Comparison of ENCODE assay signal across 17 cellular contexts in genomic region chr7:141462958-141463357, GRCh38.
DNase-seq lines count a peak whose midpoint lies in the region; ATAC-seq and TF ChIP-seq lines count a peak whose summit lies in the region.
"Had no signal": no experiment of that assay in that cellular context is flagged by ENCODE, and none has a peak within 500 bp of the region (broad histone marks: within the 10 kb centered on the region; RNA-seq: fewer than 3 reads in every experiment).

No MANE protein-coding gene starts in this region.

- no peak overlapping the region for H2AK5ac ChIP-seq in neuronal stem cell (ENCODE audit: low read depth, low read length)

- DNase-seq in DMS79 (lab: John Stamatoyannopoulos, UW) (peak; percentile 25), NCI-H2196 treated with DMSO at 0.1 percent for 48 hours (lab: John Stamatoyannopoulos, UW; ENCODE audit: unreplicated experiment) (peak; percentile 8), cerebellar cortex (ENCODE audit: low spot score) (peak; percentile 11), medulla oblongata (ENCODE audit: extremely low spot score) (peak; percentile 79), neuronal stem cell (ENCODE audit: low spot score) (no peak), OCI-M1 (lab: John Stamatoyannopoulos, UW) (no peak), left lung (no peak)
- DNase-seq: activated CD4-positive, alpha-beta T cell treated with anti-CD3 and anti-CD28 coated beads for 48 hours; activated effector memory CD4-positive, alpha-beta T cell treated with Interleukin-2 at 50 U/mL for 16 hours; CD4-positive, alpha-beta memory T cell; NCI-H1092 treated with DMSO at 0.1 percent for 48 hours; NCI-H2171; stimulated activated CD4-positive, alpha-beta T cell treated with anti-CD3 and anti-CD28 coated beads, Interleukin-4, amount 100 ng/mL, for 1 hour had no signal

- H4K91ac ChIP-seq in neuronal stem cell (ENCODE audit: low read depth, low read length, poor library complexity) = no peak overlapping the region

- no peak overlapping the region for H2AFZ ChIP-seq in neuronal stem cell (ENCODE audit: low read length)

- no peak overlapping the region for H3K18ac ChIP-seq in neuronal stem cell (ENCODE audit: low read length)

- H2BK120ac ChIP-seq in neuronal stem cell (ENCODE audit: low read depth, low read length) = no peak overlapping the region

- no peak overlapping the region for H3K23ac ChIP-seq in neuronal stem cell (ENCODE audit: low read depth, low read length, poor library complexity)

- no peak overlapping the region for H3K14ac ChIP-seq in neuronal stem cell (ENCODE audit: low read length)

- no peak overlapping the region for H4K8ac ChIP-seq in neuronal stem cell (ENCODE audit: low read depth, low read length)

- ATAC-seq in HG02678 (IDR thresholded peaks at IDR 0.05; ENCODE audit: unreplicated experiment) (no peak), left lung (no peak)
- ATAC-seq: HCT116, K562 had no signal

- no peaks in the 10 kb centered on the region for H3K79me1 ChIP-seq in neuronal stem cell (ENCODE audit: low read depth, low read length)

- H3K4me2 ChIP-seq in neuronal stem cell (ENCODE audit: insufficient read depth, low read length, poor library complexity, severe bottlenecking) = no peak overlapping the region

- H3K27ac ChIP-seq in neuronal stem cell (replicated peaks; ENCODE audit: low read length) (no peak overlapping the region), left lung (no peak overlapping the region)
- H3K27ac ChIP-seq: coronary artery had no signal

- no peak overlapping the region for H3K9ac ChIP-seq in neuronal stem cell (ENCODE audit: low read depth, low read length, poor library complexity)

- H3K27me3 ChIP-seq in neuronal stem cell (ENCODE audit: control insufficient read depth in 3 of 3, insufficient read depth in 3 of 3, low read depth in 1 of 3, low read length in 3 of 3) = no peaks in the 10 kb centered on the region
- no peaks in the 10 kb centered on the region for H3K27me3 ChIP-seq in left lung

- intact Hi-C loops in left lung (cut with DNase I) = no loop called here

- H3K4ac ChIP-seq in neuronal stem cell (ENCODE audit: low read length) = no peak overlapping the region

- peaks cover 10 to 13% of the 10 kb centered on the region in 2 donors for H3K4me1 ChIP-seq in neuronal stem cell (ENCODE audit: control insufficient read depth in 2 of 2, insufficient read depth in 1 of 2, low read depth in 1 of 2, low read length in 2 of 2)
- H3K4me1 ChIP-seq in left lung = no peaks in the 10 kb centered on the region

- no peaks in the 10 kb centered on the region for H3K36me3 ChIP-seq in neuronal stem cell (replicated peaks in 1 of 2; ENCODE audit: control insufficient read depth in 2 of 2, insufficient read depth in 2 of 2, low read length in 2 of 2)
- no peaks in the 10 kb centered on the region for H3K36me3 ChIP-seq in left lung

- H2BK5ac ChIP-seq in neuronal stem cell (ENCODE audit: low read length) = no peak overlapping the region

- H2BK12ac ChIP-seq in neuronal stem cell (ENCODE audit: low read length) = no peak overlapping the region

- no peak overlapping the region for H2BK15ac ChIP-seq in neuronal stem cell (ENCODE audit: low read length)

- no peaks in the 10 kb centered on the region for H3K9me3 ChIP-seq in neuronal stem cell (replicated peaks in 1 of 2; ENCODE audit: control insufficient read depth in 2 of 2, insufficient read depth in 1 of 2, low read depth in 1 of 2, low read length in 2 of 2)
- no peaks in the 10 kb centered on the region for H3K9me3 ChIP-seq in left lung

- H3K4me3 ChIP-seq in neuronal stem cell (ENCODE audit: low read length in 2 of 2) (no peak overlapping the region), left lung (no peak overlapping the region)
- H3K4me3 ChIP-seq: coronary artery, K562 had no signal

- WGBS in neuronal stem cell (ENCODE audit: extremely low coverage in 2 of 2, insufficient read length in 2 of 2, insufficient replicate concordance in 1 of 2), 2 donors = no CpG with 5 or more reads among the region's 4 CpGs

- no peak for TF ChIP-seq CTCF in left lung (IDR thresholded peaks at IDR 0.05)

Comparison
In these comparisons a context has a peak if more than half of its experiments do, and no peak if none do; other contexts are left out.
1. DNase-seq: peak in DMS79 (single experiment), NCI-H2196 treated with DMSO at 0.1 percent for 48 hours (single experiment), cerebellar cortex (single experiment) and medulla oblongata (single experiment); none in neuronal stem cell (single experiment), OCI-M1 (single experiment) and left lung (0 of 2).